8 cellular contexts compared by ENCODE assay signal in the genomic region with DNA sequence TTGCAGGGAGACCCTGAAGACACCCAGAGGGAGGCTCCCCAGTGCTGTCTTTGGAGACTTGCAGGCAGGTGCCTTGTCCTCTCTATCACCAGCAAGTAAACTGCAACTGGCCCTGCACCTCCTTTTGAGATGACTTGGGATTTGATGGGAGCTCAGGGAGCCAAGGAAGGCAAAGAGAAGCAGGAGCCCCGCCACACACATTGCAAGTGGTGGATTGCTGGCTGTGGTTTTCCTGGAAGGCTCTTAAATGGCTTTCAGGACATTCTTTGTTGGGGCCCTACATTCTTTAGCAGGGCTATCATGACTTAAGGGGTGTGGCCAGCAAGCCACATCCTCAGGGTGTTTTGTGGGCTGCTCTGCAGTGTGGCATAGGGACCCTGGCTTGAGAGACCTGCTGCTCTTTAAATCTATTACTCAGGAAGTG. TPM values are rescaled to one million over a fixed set of nuclear protein-coding genes. Genes with fewer than 3 reads are reported as not detected.
DNase-seq lines count a peak whose midpoint lies in the region; ATAC-seq and TF ChIP-seq lines count a peak whose summit lies in the region.

No MANE protein-coding gene starts in this region.

- H3K4me3 ChIP-seq in body of pancreas: no peak overlapping the region

- H3K27me3 Mint-ChIP-seq in activated naive CD8-positive, alpha-beta T cell treated with anti-CD3 and anti-CD28 coated beads for 36 hours: no peaks in the 10 kb centered on the region
- H3K27me3 Mint-ChIP-seq in mesothelial cell of epicardium (ENCODE audit: low read depth): no peaks in the 10 kb centered on the region

- H3K27ac ChIP-seq in body of pancreas: no peak overlapping the region

- no peaks in the 10 kb centered on the region for H3K36me3 ChIP-seq in body of pancreas (replicated peaks in 1 of 2; ENCODE audit: insufficient read depth in 1 of 2, low read depth in 2 of 2)

- DNase-seq in activated effector memory CD4-positive, alpha-beta T cell treated with Interleukin-2 at 50 U/mL for 16 hours: peak; percentile 29
- DNase-seq in activated effector memory CD4-positive, alpha-beta T cell treated with anti-CD3 and anti-CD28 coated beads, Interleukin-2, amount 50 U/mL, for 16 hours: no peak
- DNase-seq in M059J (ENCODE audit: low read depth) (peak; percentile 98), mesothelial cell of epicardium (ENCODE audit: low spot score in 2 of 2, unreplicated experiment in 2 of 2) (no peak), body of pancreas (no peak), ureter (ENCODE audit: low spot score) (no peak)
- DNase-seq in activated naive CD8-positive, alpha-beta T cell treated with anti-CD3 and anti-CD28 coated beads for 36 hours: peak; percentile 28

- no peaks in the 10 kb centered on the region for H3K4me1 ChIP-seq in body of pancreas

- no peak for TF ChIP-seq CTCF in mesothelial cell of epicardium (IDR thresholded peaks at IDR 0.05; ENCODE audit: unreplicated experiment)
- TF ChIP-seq CTCF in body of pancreas (IDR thresholded peaks at IDR 0.05): no peak

- intact Hi-C loops in body of pancreas (cut with DNase I): no loop called here

- 78% methylated on average over 1 of the region's 1 CpG; no CpG with 5 or more reads in 1 of the 2 donors for WGBS in body of pancreas, 2 donors

- peak overlapping the region; percentile 52 for H3K27ac Mint-ChIP-seq in activated naive CD8-positive, alpha-beta T cell treated with anti-CD3 and anti-CD28 coated beads for 36 hours
- H3K27ac Mint-ChIP-seq in mesothelial cell of epicardium: peak overlapping the region; percentile 64

- H3K9me3 Mint-ChIP-seq in activated naive CD8-positive, alpha-beta T cell treated with anti-CD3 and anti-CD28 coated beads for 36 hours: peaks cover 16% of the 10 kb centered on the region
- peaks cover 25% of the 10 kb centered on the region for H3K9me3 Mint-ChIP-seq in mesothelial cell of epicardium

- H3K9me3 ChIP-seq in body of pancreas: no peaks in the 10 kb centered on the region

- peaks cover 7% of the 10 kb centered on the region for H3K36me3 Mint-ChIP-seq in activated naive CD8-positive, alpha-beta T cell treated with anti-CD3 and anti-CD28 coated beads for 36 hours
- peaks cover 9% of the 10 kb centered on the region for H3K36me3 Mint-ChIP-seq in mesothelial cell of epicardium

- ATAC-seq in HG03442 (IDR thresholded peaks at IDR 0.05; ENCODE audit: unreplicated experiment) (no peak), body of pancreas (no peak)

- peaks cover 36% of the 10 kb centered on the region for H3K4me1 Mint-ChIP-seq in activated naive CD8-positive, alpha-beta T cell treated with anti-CD3 and anti-CD28 coated beads for 36 hours
- peaks cover 45% of the 10 kb centered on the region for H3K4me1 Mint-ChIP-seq in mesothelial cell of epicardium

- TF ChIP-seq POLR2A in body of pancreas (IDR thresholded peaks at IDR 0.05): no peak

- no peaks in the 10 kb centered on the region for H3K27me3 ChIP-seq in body of pancreas

- no peak overlapping the region for H3K4me3 Mint-ChIP-seq in activated naive CD8-positive, alpha-beta T cell treated with anti-CD3 and anti-CD28 coated beads for 36 hours
- no peak overlapping the region for H3K4me3 Mint-ChIP-seq in mesothelial cell of epicardium

RNA-seq across cellular contexts. Expression of a gene that starts 39.9 kb away (rescaled TPM):
- total RNA-seq in M059J (2014; rRNA removed; shearing (Covaris generic)): 63.4 and 78.4 TPM in 2 replicates
- total RNA-seq in activated naive CD8-positive, alpha-beta T cell treated with anti-CD3 and anti-CD28 coated beads for 36 hours: 10 to 100 TPM; 18.6 to 22.2 TPM
- 48.7 to 53.8 TPM (median 48.9 TPM) in 3 replicates for total RNA-seq in mesothelial cell of epicardium
- 1 to 10 TPM; 5.3 to 7.8 TPM for total RNA-seq in body of pancreas
- 95.3 TPM for total RNA-seq in ureter

Comparison
In these comparisons a context has a peak if more than half of its experiments do, and no peak if none do; other contexts are left out.
1. DNase-seq: peak in activated effector memory CD4-positive, alpha-beta T cell treated with Interleukin-2 at 50 U/mL for 16 hours (single experiment), M059J (single experiment) and activated naive CD8-positive, alpha-beta T cell treated with anti-CD3 and anti-CD28 coated beads for 36 hours (single experiment); none in activated effector memory CD4-positive, alpha-beta T cell treated with anti-CD3 and anti-CD28 coated beads, Interleukin-2, amount 50 U/mL, for 16 hours (single experiment), mesothelial cell of epicardium (0 of 2), body of pancreas (0 of 4) and ureter (single experiment).